In the genomic region with DNA sequence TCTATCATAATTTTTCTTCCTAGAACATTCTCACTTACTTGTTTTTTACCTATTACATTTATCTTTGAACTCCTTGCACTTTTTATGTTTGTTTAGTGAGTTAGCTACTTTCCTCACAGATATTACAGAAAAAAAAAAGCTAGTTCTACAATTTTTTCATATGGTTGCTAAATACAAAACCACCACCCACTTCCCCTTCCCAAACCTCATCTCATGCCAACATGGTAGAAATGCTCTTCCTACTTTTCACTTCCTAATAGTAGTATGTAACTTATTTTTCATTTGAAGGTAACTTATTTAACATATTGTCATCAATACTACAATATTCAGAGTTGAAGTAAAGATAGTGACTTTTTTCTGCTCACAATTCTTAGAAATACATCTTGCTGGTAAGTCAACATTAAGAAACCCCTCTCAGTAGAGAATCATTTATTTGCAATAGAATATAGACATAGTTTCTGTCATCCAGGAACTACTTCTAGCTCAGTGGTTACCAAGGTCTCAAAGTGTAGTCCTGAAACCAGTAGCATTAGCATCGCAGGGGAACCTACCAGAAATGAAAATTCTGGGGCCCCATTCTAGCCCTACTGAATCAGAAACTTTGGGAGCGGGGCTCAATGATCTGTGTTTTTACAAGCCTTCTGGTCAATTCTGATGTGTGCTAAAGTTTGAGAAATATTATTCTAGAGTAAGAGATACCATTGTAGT, we compare ENCODE assay signal across 13 cellular contexts.
"Had no signal": no experiment of that assay in that cellular context is flagged by ENCODE, and none has a peak within 500 bp of the region (broad histone marks: within the 10 kb centered on the region; RNA-seq: fewer than 3 reads in every experiment).

No MANE protein-coding gene starts in this region.

- H3K36me3 ChIP-seq: sigmoid colon had no signal

- H3K27me3 ChIP-seq: body of pancreas, sigmoid colon had no signal

- DNase-seq: activated naive CD4-positive, alpha-beta T cell treated with anti-CD3 and anti-CD28 coated beads, Interleukin-2, amount 10 ng/mL, durations not matched to agents 7 days and 5 days; endodermal cell; erythroblast; hippocampal formation; left ventricle myocardium superior; mesendoderm; sigmoid colon; stimulated activated CD4-positive, alpha-beta T cell treated with anti-CD3 and anti-CD28 coated beads, Interleukin-2, amount 100 ng/mL, for 24 hours; stimulated activated naive CD4-positive, alpha-beta T cell; substantia nigra; trophoblast cell had no signal

- H3K4me3 ChIP-seq: body of pancreas, sigmoid colon had no signal

- ATAC-seq: activated CD4-positive, CD25-positive, alpha-beta regulatory T cell treated with anti-CD3 and anti-CD28 coated beads, Interleukin-2, amount 50 U/mL, for 24 hours; body of pancreas; left ventricle myocardium superior had no signal
